ENCODE assay signal across 8 cellular contexts in the genomic region with DNA sequence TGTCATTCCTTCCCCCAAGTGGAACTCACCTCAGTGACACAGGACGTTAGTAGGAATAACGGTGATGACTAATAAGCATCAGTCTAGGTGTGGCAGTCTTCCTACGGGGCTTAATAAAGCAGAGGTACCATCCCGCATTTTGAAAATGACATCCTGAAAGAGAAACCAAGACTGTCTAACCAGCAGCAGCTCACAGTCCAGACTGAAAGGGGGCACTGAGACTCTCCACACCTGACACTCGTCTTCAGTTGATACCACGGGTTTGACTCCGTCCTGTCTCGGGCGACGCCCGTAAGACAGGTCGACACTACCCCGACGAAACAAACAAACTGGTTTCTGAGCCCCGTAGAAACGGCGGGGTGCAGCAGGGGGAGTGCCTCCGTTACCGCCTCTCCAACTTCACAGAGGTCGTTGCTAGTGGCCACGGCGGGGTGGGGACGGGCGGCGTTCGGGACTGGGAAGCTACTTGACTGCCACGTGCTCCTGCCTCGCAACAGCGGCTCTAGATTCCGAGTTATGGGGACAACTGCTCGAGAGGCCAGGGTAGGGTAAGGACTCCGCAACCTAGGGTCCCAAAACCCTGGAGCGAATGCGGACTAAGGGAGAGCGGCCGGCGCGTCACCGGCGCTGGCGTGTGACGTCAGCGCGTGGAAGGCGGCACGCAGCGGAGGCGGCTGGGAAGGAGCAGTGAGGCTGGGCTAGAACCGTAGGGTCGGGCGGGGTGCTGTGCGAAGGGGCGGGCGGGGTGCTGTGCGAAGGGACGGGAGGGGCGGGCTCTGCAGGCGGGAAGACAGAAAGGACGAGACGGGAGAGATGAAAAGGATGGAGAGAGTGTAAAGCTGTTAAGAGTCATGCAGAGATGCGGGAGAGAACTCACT. TPM values are rescaled to one million over a fixed set of nuclear protein-coding genes. Genes with fewer than 3 reads are reported as not detected.
DNase-seq lines count a peak whose midpoint lies in the region; ATAC-seq and TF ChIP-seq lines count a peak whose summit lies in the region.

A gene with protein sequence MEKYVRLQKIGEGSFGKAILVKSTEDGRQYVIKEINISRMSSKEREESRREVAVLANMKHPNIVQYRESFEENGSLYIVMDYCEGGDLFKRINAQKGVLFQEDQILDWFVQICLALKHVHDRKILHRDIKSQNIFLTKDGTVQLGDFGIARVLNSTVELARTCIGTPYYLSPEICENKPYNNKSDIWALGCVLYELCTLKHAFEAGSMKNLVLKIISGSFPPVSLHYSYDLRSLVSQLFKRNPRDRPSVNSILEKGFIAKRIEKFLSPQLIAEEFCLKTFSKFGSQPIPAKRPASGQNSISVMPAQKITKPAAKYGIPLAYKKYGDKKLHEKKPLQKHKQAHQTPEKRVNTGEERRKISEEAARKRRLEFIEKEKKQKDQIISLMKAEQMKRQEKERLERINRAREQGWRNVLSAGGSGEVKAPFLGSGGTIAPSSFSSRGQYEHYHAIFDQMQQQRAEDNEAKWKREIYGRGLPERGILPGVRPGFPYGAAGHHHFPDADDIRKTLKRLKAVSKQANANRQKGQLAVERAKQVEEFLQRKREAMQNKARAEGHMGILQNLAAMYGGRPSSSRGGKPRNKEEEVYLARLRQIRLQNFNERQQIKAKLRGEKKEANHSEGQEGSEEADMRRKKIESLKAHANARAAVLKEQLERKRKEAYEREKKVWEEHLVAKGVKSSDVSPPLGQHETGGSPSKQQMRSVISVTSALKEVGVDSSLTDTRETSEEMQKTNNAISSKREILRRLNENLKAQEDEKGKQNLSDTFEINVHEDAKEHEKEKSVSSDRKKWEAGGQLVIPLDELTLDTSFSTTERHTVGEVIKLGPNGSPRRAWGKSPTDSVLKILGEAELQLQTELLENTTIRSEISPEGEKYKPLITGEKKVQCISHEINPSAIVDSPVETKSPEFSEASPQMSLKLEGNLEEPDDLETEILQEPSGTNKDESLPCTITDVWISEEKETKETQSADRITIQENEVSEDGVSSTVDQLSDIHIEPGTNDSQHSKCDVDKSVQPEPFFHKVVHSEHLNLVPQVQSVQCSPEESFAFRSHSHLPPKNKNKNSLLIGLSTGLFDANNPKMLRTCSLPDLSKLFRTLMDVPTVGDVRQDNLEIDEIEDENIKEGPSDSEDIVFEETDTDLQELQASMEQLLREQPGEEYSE (N-terminal part only) (minus strand): TSS at position 593 of the 878 bp plus-strand sequence. CDS start 9,953 bp downstream, outside the sequence.

- peak; percentile 93 for TF ChIP-seq POLR2A in GM19099 (IDR thresholded peaks at IDR 0.05; ENCODE audit: extremely low read depth, insufficient read length, low read depth)

- TF ChIP-seq CTCF in AG10803 (conservative IDR thresholded peaks at IDR 0.05; ENCODE audit: low read length): peak; percentile 5; the same call in 1 of the 2 replicates
- no peak for TF ChIP-seq CTCF in kidney epithelial cell (IDR thresholded peaks at IDR 0.05; ENCODE audit: insufficient read depth, low read length, poor library complexity, severe bottlenecking)

- H3K27me3 ChIP-seq in kidney epithelial cell (ENCODE audit: control insufficient read depth, insufficient read depth, low read length): no peaks in the 10 kb centered on the region

- DNase-seq in AG10803 (ENCODE audit: low read depth) (peak; percentile 82), NCI-H460 (ENCODE audit: extremely low read depth, low read depth) (peak; percentile 83), cerebellar cortex (ENCODE audit: low spot score) (peak; percentile 91), kidney epithelial cell (ENCODE audit: low read depth) (no peak)
- DNase-seq in activated CD4-positive, CD25-positive, alpha-beta regulatory T cell treated with anti-CD3 and anti-CD28 coated beads, Interleukin-2, amount 50 U/mL, for 72 hours: peak; percentile 85
- peak; percentile 79 to 84 for DNase-seq in stimulated activated CD4-positive, alpha-beta T cell treated with anti-CD3 and anti-CD28 coated beads, Interleukin-15, amount 100 ng/mL, for 48 hours (ENCODE audit: low read depth in 2 of 2)

- ATAC-seq in HG03378 (IDR thresholded peaks at IDR 0.05; ENCODE audit: unreplicated experiment): peak; percentile 86

- H3K36me3 ChIP-seq in kidney epithelial cell (ENCODE audit: control insufficient read depth, insufficient read depth, low read length): no peaks in the 10 kb centered on the region

- peak within 1 kb of the TSS; percentile 93 for H3K4me3 ChIP-seq in AG10803 (ENCODE audit: low read length)
- peak within 1 kb of the TSS; percentile 88 for H3K4me3 ChIP-seq in kidney epithelial cell (ENCODE audit: low read depth, low read length)

RNA-seq across cellular contexts. Expression of the gene that starts here (rescaled TPM):
- 6.4 and 8.7 TPM in 2 replicates for total RNA-seq in NCI-H460 (2014; rRNA removed; shearing (Covaris generic))
- 5.2 and 6.2 TPM in 2 replicates for polyA plus RNA-seq in NCI-H460 (2014; cell fraction: nucleus; rRNA removed)
- 13.1 and 13.2 TPM in 2 replicates for total RNA-seq in kidney epithelial cell
